15 cellular contexts compared by ENCODE assay signal in genomic region chrX:19699151-19699550, GRCh38.
"Had no signal": no experiment of that assay in that cellular context is flagged by ENCODE, and none has a peak within 500 bp of the region (broad histone marks: within the 10 kb centered on the region; RNA-seq: fewer than 3 reads in every experiment).

No MANE protein-coding gene starts in this region.

- H3K27me3 Mint-ChIP-seq: naive B cell had no signal

- H3K27me3 ChIP-seq: colonic mucosa, esophagus squamous epithelium, ovary, right atrium auricular region, sigmoid colon had no signal

- H3K36me3 ChIP-seq: colonic mucosa, esophagus squamous epithelium, ovary, right atrium auricular region, sigmoid colon had no signal

- H3K9me3 ChIP-seq: colonic mucosa, esophagus squamous epithelium, ovary, right atrium auricular region, sigmoid colon had no signal

- H3K27ac ChIP-seq: colonic mucosa, esophagus squamous epithelium, ovary, right atrium auricular region, sigmoid colon, skin epidermis had no signal

- H3K4me3 Mint-ChIP-seq: naive B cell, neural crest cell had no signal

- ATAC-seq: left colon had no signal

- H3K4me1 Mint-ChIP-seq: neural crest cell had no signal

- H3K4me1 ChIP-seq: colonic mucosa, esophagus squamous epithelium, sigmoid colon had no signal

- H3K4me3 ChIP-seq: colonic mucosa, esophagus squamous epithelium, ovary, right atrium auricular region, sigmoid colon, skin epidermis had no signal

- DNase-seq: colonic mucosa; dermis blood vessel endothelial cell; esophagus squamous epithelium; foreskin fibroblast; left colon; mesendoderm; naive B cell; nucleus accumbens; ovary; sigmoid colon; stimulated activated naive CD4-positive, alpha-beta T cell treated with Interleukin-2 at 50 U/mL for 16 hours; trophoblast cell had no signal
